Comparison of ENCODE assay signal across 22 cellular contexts in genomic region chr1:115220340-115221030, GRCh38.
DNase-seq lines count a peak whose midpoint lies in the region; ATAC-seq and TF ChIP-seq lines count a peak whose summit lies in the region.
"Had no signal": no experiment of that assay in that cellular context is flagged by ENCODE, and none has a peak within 500 bp of the region (broad histone marks: within the 10 kb centered on the region; RNA-seq: fewer than 3 reads in every experiment).

No MANE protein-coding gene starts in this region.

- H3K27me3 ChIP-seq in right cardiac atrium (ENCODE audit: control insufficient read depth, insufficient read depth) (no peaks in the 10 kb centered on the region), tibial artery (no peaks in the 10 kb centered on the region)
- H3K27me3 ChIP-seq: BLaER1 had no signal

- no peaks in the 10 kb centered on the region for H3K4me1 Mint-ChIP-seq in activated naive CD8-positive, alpha-beta T cell treated with anti-CD3 and anti-CD28 coated beads, Interleukin-2, amount 10 ng/mL, durations not matched to agents 7 days and 5 days
- H3K4me1 Mint-ChIP-seq in activated naive CD8-positive, alpha-beta T cell treated with anti-CD3 and anti-CD28 coated beads, Interleukin-2, amount 50 U/mL, for 24 hours, result no peaks in the 10 kb centered on the region
- peaks cover 30% of the 10 kb centered on the region for H3K4me1 Mint-ChIP-seq in WTC11
- H3K4me1 Mint-ChIP-seq in T-cell, result no peaks in the 10 kb centered on the region
- no peaks in the 10 kb centered on the region for H3K4me1 Mint-ChIP-seq in naive thymus-derived CD8-positive, alpha-beta T cell

- CTCF ChIA-PET in WTC11 (lab: Charles Lee), result interaction anchor here (0.6 to 1.3 kb wide), 5 partner anchors 19 to 249 kb away, joined by 3 to 4 read pairs (median 4); no protein-coding TSS in a partner anchor
- CTCF ChIA-PET in T-cell (lab: Charles Lee), result no interaction called here

- H3K9me3 Mint-ChIP-seq in activated naive CD8-positive, alpha-beta T cell treated with anti-CD3 and anti-CD28 coated beads, Interleukin-2, amount 10 ng/mL, durations not matched to agents 7 days and 5 days, result no peaks in the 10 kb centered on the region
- no peaks in the 10 kb centered on the region for H3K9me3 Mint-ChIP-seq in activated naive CD8-positive, alpha-beta T cell treated with anti-CD3 and anti-CD28 coated beads, Interleukin-2, amount 50 U/mL, for 24 hours
- H3K9me3 Mint-ChIP-seq in WTC11 (no peaks in the 10 kb centered on the region), T-cell (no peaks in the 10 kb centered on the region)
- H3K9me3 Mint-ChIP-seq in naive thymus-derived CD8-positive, alpha-beta T cell, result no peaks in the 10 kb centered on the region
- H3K9me3 Mint-ChIP-seq: CD4-positive, alpha-beta T cell had no signal

- H3K4me3 ChIP-seq in right cardiac atrium (ENCODE audit: low read length) (no peak overlapping the region), tibial artery (no peak overlapping the region)
- H3K4me3 ChIP-seq: BLaER1 had no signal

- H3K36me3 Mint-ChIP-seq in activated naive CD8-positive, alpha-beta T cell treated with anti-CD3 and anti-CD28 coated beads, Interleukin-2, amount 10 ng/mL, durations not matched to agents 7 days and 5 days, result no peaks in the 10 kb centered on the region
- H3K36me3 Mint-ChIP-seq in activated naive CD8-positive, alpha-beta T cell treated with anti-CD3 and anti-CD28 coated beads, Interleukin-2, amount 50 U/mL, for 24 hours (ENCODE audit: low read depth), result no peaks in the 10 kb centered on the region
- no peaks in the 10 kb centered on the region for H3K36me3 Mint-ChIP-seq in WTC11
- H3K36me3 Mint-ChIP-seq in T-cell, result no peaks in the 10 kb centered on the region
- H3K36me3 Mint-ChIP-seq in naive thymus-derived CD8-positive, alpha-beta T cell, result no peaks in the 10 kb centered on the region

- no peaks in the 10 kb centered on the region for H3K36me3 ChIP-seq in tibial artery
- H3K36me3 ChIP-seq: BLaER1 had no signal

- H3K4me1 ChIP-seq in right cardiac atrium (ENCODE audit: control insufficient read depth, insufficient read depth, low read length) (peaks cover 5% of the 10 kb centered on the region), tibial artery (no peaks in the 10 kb centered on the region)
- H3K4me1 ChIP-seq: BLaER1 had no signal

- peaks cover 5% of the 10 kb centered on the region for H3K27me3 Mint-ChIP-seq in activated naive CD8-positive, alpha-beta T cell treated with anti-CD3 and anti-CD28 coated beads, Interleukin-2, amount 10 ng/mL, durations not matched to agents 7 days and 5 days
- peaks cover 8% of the 10 kb centered on the region for H3K27me3 Mint-ChIP-seq in activated naive CD8-positive, alpha-beta T cell treated with anti-CD3 and anti-CD28 coated beads, Interleukin-2, amount 50 U/mL, for 24 hours
- H3K27me3 Mint-ChIP-seq in WTC11 (ENCODE audit: low read depth) (no peaks in the 10 kb centered on the region; the same call in none of the 2 replicates), T-cell (peaks cover 10 to 38% of the 10 kb centered on the region in 2 donors)
- H3K27me3 Mint-ChIP-seq in naive thymus-derived CD8-positive, alpha-beta T cell, result peaks cover 9 to 56% (median 15%) of the 10 kb centered on the region in 5 donors

- no peaks in the 10 kb centered on the region for H3K9me3 ChIP-seq in right cardiac atrium (ENCODE audit: control insufficient read depth, low read length)
- no peaks in the 10 kb centered on the region for H3K9me3 ChIP-seq in tibial artery
- H3K9me3 ChIP-seq: BLaER1 had no signal

- intact Hi-C loops in right cardiac atrium (cut with DNase I) (no loop called here), tibial artery (cut with DNase I; ENCODE audit: low total_unique reads) (no loop called here), head of caudate nucleus (cut with DNase I) (no loop called here)

- DNase-seq in activated naive CD8-positive, alpha-beta T cell treated with anti-CD3 and anti-CD28 coated beads, Interleukin-2, amount 10 ng/mL, durations not matched to agents 7 days and 5 days, result no peak
- DNase-seq in activated naive CD8-positive, alpha-beta T cell treated with anti-CD3 and anti-CD28 coated beads, Interleukin-2, amount 50 U/mL, for 24 hours, result no peak
- DNase-seq in WTC11 (ENCODE audit: low spot score) (no peak), right cardiac atrium (peak in 2 of 3 donors; percentile 55 to 64), tibial artery (no peak), T-cell (no peak), head of caudate nucleus (no peak)
- DNase-seq in naive thymus-derived CD8-positive, alpha-beta T cell, result no peak
- DNase-seq: ACHN; CD4-positive, alpha-beta T cell; COR-L47; DMS79; MM.1S; NCI-H1048; NCI-H1417 treated with DMSO at 0.1 percent for 48 hours; NCI-H187; NCI-H446; NCI-H526 treated with DMSO at 0.1 percent for 48 hours; OCI-M1; SIG-M5 had no signal

- POLR2A ChIA-PET in activated naive CD8-positive, alpha-beta T cell treated with anti-CD3 and anti-CD28 coated beads, Interleukin-2, amount 10 ng/mL, durations not matched to agents 7 days and 5 days (lab: Charles Lee), result no interaction called here
- POLR2A ChIA-PET in WTC11 (lab: Charles Lee) (interaction anchor here (0.6 kb wide), 1 partner anchor 307 kb away, joined by 3 read pairs; no protein-coding TSS in a partner anchor), T-cell (lab: Charles Lee) (no interaction called here)
- POLR2A ChIA-PET in naive thymus-derived CD8-positive, alpha-beta T cell (lab: Charles Lee), result no interaction called here

- H3K27ac Mint-ChIP-seq in activated naive CD8-positive, alpha-beta T cell treated with anti-CD3 and anti-CD28 coated beads, Interleukin-2, amount 10 ng/mL, durations not matched to agents 7 days and 5 days, result peak overlapping the region; percentile 15
- H3K27ac Mint-ChIP-seq in activated naive CD8-positive, alpha-beta T cell treated with anti-CD3 and anti-CD28 coated beads, Interleukin-2, amount 50 U/mL, for 24 hours, result no peak overlapping the region
- no peak overlapping the region; the same call in 1 of the 2 replicates for H3K27ac Mint-ChIP-seq in WTC11
- no peak overlapping the region for H3K27ac Mint-ChIP-seq in T-cell
- no peak overlapping the region for H3K27ac Mint-ChIP-seq in naive thymus-derived CD8-positive, alpha-beta T cell
- H3K27ac Mint-ChIP-seq: CD4-positive, alpha-beta T cell had no signal

- TF ChIP-seq CTCF in WTC11 (IDR thresholded peaks at IDR 0.05), result no peak
- TF ChIP-seq CTCF in tibial artery (IDR thresholded peaks at IDR 0.05), result no peak

- no peak for ATAC-seq in activated naive CD8-positive, alpha-beta T cell treated with anti-CD3 and anti-CD28 coated beads, Interleukin-2, amount 10 ng/mL, durations not matched to agents 7 days and 5 days (ENCODE audit: low read depth)
- ATAC-seq in activated naive CD8-positive, alpha-beta T cell treated with anti-CD3 and anti-CD28 coated beads, Interleukin-2, amount 50 U/mL, for 24 hours, result no peak
- ATAC-seq in WTC11 (no peak), right cardiac atrium (peak in 1 of 2 donors; percentile 1), T-cell (replicated peaks in 1 of 4) (no peak)
- no peak for ATAC-seq in naive thymus-derived CD8-positive, alpha-beta T cell

- WGBS in right cardiac atrium, result 65% methylated on average over 15 of the region's 15 CpGs

- no peak overlapping the region for H3K4me3 Mint-ChIP-seq in activated naive CD8-positive, alpha-beta T cell treated with anti-CD3 and anti-CD28 coated beads, Interleukin-2, amount 10 ng/mL, durations not matched to agents 7 days and 5 days
- H3K4me3 Mint-ChIP-seq in activated naive CD8-positive, alpha-beta T cell treated with anti-CD3 and anti-CD28 coated beads, Interleukin-2, amount 50 U/mL, for 24 hours, result no peak overlapping the region
- H3K4me3 Mint-ChIP-seq in WTC11 (no peak overlapping the region), T-cell (no peak overlapping the region)
- H3K4me3 Mint-ChIP-seq in naive thymus-derived CD8-positive, alpha-beta T cell, result no peak overlapping the region
- H3K4me3 Mint-ChIP-seq: CD4-positive, alpha-beta T cell had no signal

- H3K27ac ChIP-seq in right cardiac atrium (ENCODE audit: low read length), result peak overlapping the region; percentile 21
- H3K27ac ChIP-seq in tibial artery, result peak overlapping the region; percentile 17 to 22
- H3K27ac ChIP-seq: 22Rv1, BLaER1 had no signal

TF ChIP-seq in WTC11, 78 proteins besides CTCF, POLR2A, EP300 and RAD21:
- TF ChIP-seq ZBTB21 (CRISPR knock-in tag; IDR thresholded peaks at IDR 0.05; ENCODE audit: borderline replicate concordance), result no peak
- no peak for TF ChIP-seq NR1H2 (CRISPR knock-in tag; IDR thresholded peaks at IDR 0.05)
- TF ChIP-seq NR2C2 (CRISPR knock-in tag; IDR thresholded peaks at IDR 0.05), result no peak
- TF ChIP-seq ZNF138 (CRISPR knock-in tag; conservative IDR thresholded peaks at IDR 0.05), result no peak
- TF ChIP-seq PRDM15 (CRISPR knock-in tag; IDR thresholded peaks at IDR 0.05), result peak; percentile 75; the same call in 1 of the 2 replicates
TF ChIP-seq in WTC11: peak in this region for 1.

Comparison
In these comparisons a context has a peak if more than half of its experiments do, and no peak if none do; other contexts are left out.
1. DNase-seq: peak in right cardiac atrium (2 of 3); none in activated naive CD8-positive, alpha-beta T cell treated with anti-CD3 and anti-CD28 coated beads, Interleukin-2, amount 10 ng/mL, durations not matched to agents 7 days and 5 days (single experiment), activated naive CD8-positive, alpha-beta T cell treated with anti-CD3 and anti-CD28 coated beads, Interleukin-2, amount 50 U/mL, for 24 hours (single experiment), WTC11 (single experiment), tibial artery (0 of 2), T-cell (0 of 34), head of caudate nucleus (0 of 42) and naive thymus-derived CD8-positive, alpha-beta T cell (0 of 10).